Comparison of ENCODE assay signal across 8 cellular contexts in the genomic region with DNA sequence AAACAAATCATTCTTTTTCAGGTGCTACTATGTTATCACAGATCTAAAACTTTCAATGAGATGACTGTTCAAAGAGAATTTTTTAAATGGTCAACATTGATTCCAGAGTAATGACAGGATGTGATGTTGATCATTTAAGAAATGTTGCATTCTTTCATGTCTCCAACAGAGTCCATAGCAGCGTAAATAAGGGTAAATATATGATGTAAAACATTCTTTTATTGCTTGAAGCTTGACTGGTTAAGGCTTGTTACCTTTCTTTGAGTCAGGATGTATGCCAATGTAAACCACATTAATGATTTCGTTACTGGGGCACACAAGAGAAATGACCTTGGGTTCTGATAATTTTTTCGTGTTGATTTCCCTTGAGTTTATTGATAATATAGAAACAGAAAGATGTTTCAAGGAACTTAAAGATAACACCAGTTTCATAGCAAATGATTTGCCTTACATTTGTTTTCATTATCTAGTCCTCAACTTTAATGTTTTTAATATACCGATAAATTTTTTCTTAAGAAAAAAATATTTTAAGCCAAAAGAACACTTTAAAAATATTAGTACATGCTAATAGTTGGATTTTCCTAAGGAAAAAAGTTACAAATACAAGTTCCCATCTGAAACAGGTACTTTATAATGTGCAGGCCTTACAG. TPM values are rescaled to one million over a fixed set of nuclear protein-coding genes. Genes with fewer than 3 reads are reported as not detected.
A peak's percentile ranks its signal among the peaks of the same experiment; 100 is the strongest.
DNase-seq lines count a peak whose midpoint lies in the region; ATAC-seq lines count a peak whose summit lies in the region.
"Had no signal": no experiment of that assay in that cellular context is flagged by ENCODE, and none has a peak within 500 bp of the region (broad histone marks: within the 10 kb centered on the region; RNA-seq: fewer than 3 reads in every experiment).

No MANE protein-coding gene starts in this region.

- intact Hi-C loops in head of caudate nucleus (cut with DNase I) = no loop called here

- H3K36me3 Mint-ChIP-seq in stimulated activated memory B cell treated with anti-CD40 and anti-IgM and Interleukin-4, amounts not matched to agents 10 μg/mL and 1 μg/mL and 100 μg/mL, for 72 hours = no peaks in the 10 kb centered on the region

- DNase-seq in RKO (ENCODE audit: low spot score) (peak; percentile 50), dermis blood vessel endothelial cell (peak; percentile 75), head of caudate nucleus (no peak), Kasumi-1 (lab: John Stamatoyannopoulos, UW) (no peak)
- DNase-seq: WERI-Rb-1 had no signal

- peaks cover 4% of the 10 kb centered on the region for H3K27me3 Mint-ChIP-seq in stimulated activated memory B cell treated with anti-CD40 and anti-IgM and Interleukin-4, amounts not matched to agents 10 μg/mL and 1 μg/mL and 100 μg/mL, for 72 hours

- H3K4me1 Mint-ChIP-seq in stimulated activated memory B cell treated with anti-CD40 and anti-IgM and Interleukin-4, amounts not matched to agents 10 μg/mL and 1 μg/mL and 100 μg/mL, for 72 hours = peaks cover 63% of the 10 kb centered on the region

- ATAC-seq in GM18861 (IDR thresholded peaks at IDR 0.05; ENCODE audit: unreplicated experiment) (peak; percentile 10), GM19351 (IDR thresholded peaks at IDR 0.05; ENCODE audit: unreplicated experiment) (no peak)
- no peak for ATAC-seq in stimulated activated memory B cell treated with anti-CD40 and anti-IgM and Interleukin-4, amounts not matched to agents 10 μg/mL and 1 μg/mL and 100 μg/mL, for 72 hours

- no peaks in the 10 kb centered on the region for H3K9me3 Mint-ChIP-seq in stimulated activated memory B cell treated with anti-CD40 and anti-IgM and Interleukin-4, amounts not matched to agents 10 μg/mL and 1 μg/mL and 100 μg/mL, for 72 hours

- peak overlapping the region; percentile 97 for H3K27ac Mint-ChIP-seq in stimulated activated memory B cell treated with anti-CD40 and anti-IgM and Interleukin-4, amounts not matched to agents 10 μg/mL and 1 μg/mL and 100 μg/mL, for 72 hours

- H3K4me3 Mint-ChIP-seq in stimulated activated memory B cell treated with anti-CD40 and anti-IgM and Interleukin-4, amounts not matched to agents 10 μg/mL and 1 μg/mL and 100 μg/mL, for 72 hours = peak overlapping the region; percentile 100

RNA-seq across cellular contexts. Expression of gene STK17A, which starts 3.5 kb away (rescaled TPM):
- 70.1 and 88.7 TPM in 2 replicates for total RNA-seq in dermis blood vessel endothelial cell

Comparison
In these comparisons a context has a peak if more than half of its experiments do, and no peak if none do; other contexts are left out.
1. DNase-seq: peak in RKO (single experiment) and dermis blood vessel endothelial cell (single experiment); none in head of caudate nucleus (0 of 42) and Kasumi-1 (0 of 2).